10 cellular contexts compared by ENCODE assay signal in the genomic region with DNA sequence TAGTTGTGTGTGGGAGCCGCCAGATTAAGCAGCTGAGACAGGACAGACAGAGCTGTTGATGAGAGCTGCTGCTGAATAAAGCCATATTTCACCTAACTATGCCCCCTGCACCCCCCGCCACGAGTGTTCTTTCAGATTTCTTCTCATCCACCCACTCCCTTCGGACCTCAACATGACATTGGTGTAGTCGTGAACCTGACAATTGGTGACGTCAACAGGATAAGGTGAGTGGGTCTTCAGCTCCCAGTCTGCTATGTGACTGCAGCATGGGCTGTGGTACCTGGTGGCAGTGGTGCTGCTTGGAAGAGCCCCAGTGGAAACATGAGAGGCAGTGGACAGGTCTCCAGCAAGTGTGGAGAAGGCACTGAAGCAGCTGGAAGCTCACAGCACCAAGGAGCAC. TPM values are rescaled to one million over a fixed set of nuclear protein-coding genes. Genes with fewer than 3 reads are reported as not detected.
"Had no signal": no experiment of that assay in that cellular context is flagged by ENCODE, and none has a peak within 500 bp of the region (broad histone marks: within the 10 kb centered on the region; RNA-seq: fewer than 3 reads in every experiment).

No MANE protein-coding gene starts in this region.

- DNase-seq: GM23248, GOT3, H7, HFFc6, IMR-90 had no signal

- H3K4me3 ChIP-seq: GM23248, HAP-1, K562 had no signal

- FAIRE-seq: K562 had no signal

- H3K9ac ChIP-seq: GM23248 had no signal

- H3K27ac Mint-ChIP-seq: HFFc6 had no signal

- H3K27ac ChIP-seq: GM23248, HL-60 had no signal

- ATAC-seq: HCT116, K562 had no signal

- H3K4me3 Mint-ChIP-seq: HFFc6 had no signal

- H2AFZ ChIP-seq: GM23248 had no signal

- H3K9me3 ChIP-seq: HAP-1 had no signal

- H3K36me3 ChIP-seq: HAP-1 had no signal

RNA-seq across cellular contexts. Expression of gene KCNA4, which starts 28.3 kb away (rescaled TPM):
- total RNA-seq: HFFc6, HT1080, IMR-90, K562 had no signal
- polyA plus RNA-seq: GM23248, IMR-90, K562 had no signal
